Comparison of ENCODE assay signal across 2 cellular contexts in genomic region chr1:155001688-155002474, GRCh38.
TF ChIP-seq lines count a peak whose summit lies in the region.

No MANE protein-coding gene starts in this region.

TF ChIP-seq in A549, 52 proteins besides CTCF, POLR2A, EP300 and RAD21 (continued from another document):
- TF ChIP-seq PBX3 (IDR thresholded peaks at IDR 0.05), result peak; percentile 84
- TF ChIP-seq RARB (CRISPR knock-in tag; IDR thresholded peaks at IDR 0.05), result no peak
- no peak for TF ChIP-seq CBX2 (IDR thresholded peaks at IDR 0.05; ENCODE audit: borderline replicate concordance, low read depth)
- TF ChIP-seq KDM5A (IDR thresholded peaks at IDR 0.05), result peak; percentile 63; the same call in 1 of the 2 replicates
- no peak for TF ChIP-seq MAZ (IDR thresholded peaks at IDR 0.05; ENCODE audit: borderline replicate concordance, low read depth, low read length)
- TF ChIP-seq BHLHE40 (IDR thresholded peaks at IDR 0.05; ENCODE audit: low read depth, low read length), result peak; percentile 86
- TF ChIP-seq ELK1 (IDR thresholded peaks at IDR 0.05; ENCODE audit: low read depth, low read length), result no peak
- no peak for TF ChIP-seq RNF2 (IDR thresholded peaks at IDR 0.05; ENCODE audit: borderline replicate concordance, low read depth)
- no peak for TF ChIP-seq KDM1A (IDR thresholded peaks at IDR 0.05; ENCODE audit: low read depth)
- TF ChIP-seq FOSB (CRISPR knock-in tag; IDR thresholded peaks at IDR 0.05), result no peak
- no peak for TF ChIP-seq ESRRA (IDR thresholded peaks at IDR 0.05; ENCODE audit: borderline replicate concordance, low read length)
- peak; percentile 51 for TF ChIP-seq MAX (IDR thresholded peaks at IDR 0.05)
- no peak for TF ChIP-seq NFE2L2 (conservative IDR thresholded peaks at IDR 0.05; ENCODE audit: low read length)
- no peak for TF ChIP-seq FOSL2 (IDR thresholded peaks at IDR 0.05)
- 0 out of 2 replicates have a peak, but pooled peaks have one; percentile 2 for TF ChIP-seq FOSL2 (CRISPR knock-in tag; IDR thresholded peaks at IDR 0.05)
- peak; percentile 32; the same call in 2 of the 3 replicates for TF ChIP-seq SMC3 (IDR thresholded peaks at IDR 0.05)
- no peak for TF ChIP-seq POLR2AphosphoS2 (conservative IDR thresholded peaks at IDR 0.05; ENCODE audit: low read length)
- TF ChIP-seq HEYL (CRISPR knock-in tag; IDR thresholded peaks at IDR 0.05), result no peak

TF ChIP-seq in WTC11, 78 proteins besides CTCF, POLR2A, EP300 and RAD21 (continued from another document and continues in another):
- TF ChIP-seq ZNF138 (CRISPR knock-in tag; conservative IDR thresholded peaks at IDR 0.05) (no peak), E2F1 (CRISPR knock-in tag; IDR thresholded peaks at IDR 0.05) (no peak), JAZF1 (CRISPR knock-in tag; IDR thresholded peaks at IDR 0.05) (no peak), ZNF281 (CRISPR knock-in tag; IDR thresholded peaks at IDR 0.05) (0 out of 2 replicates have a peak, but pooled peaks have one; percentile 17), ZNF263 (CRISPR knock-in tag; IDR thresholded peaks at IDR 0.05; ENCODE audit: low read depth) (no peak), ZSCAN18 (CRISPR knock-in tag; IDR thresholded peaks at IDR 0.05) (no peak), IRF1 (CRISPR knock-in tag; IDR thresholded peaks at IDR 0.05) (no peak), ZNF532 (CRISPR knock-in tag; IDR thresholded peaks at IDR 0.05; ENCODE audit: borderline replicate concordance) (no peak), GTF2I (CRISPR knock-in tag; conservative IDR thresholded peaks at IDR 0.05) (no peak), MAX (CRISPR knock-in tag; IDR thresholded peaks at IDR 0.05) (no peak), ZMAT4 (CRISPR knock-in tag; IDR thresholded peaks at IDR 0.05) (no peak), PRRX2 (CRISPR knock-in tag; IDR thresholded peaks at IDR 0.05) (no peak), ZNF671 (CRISPR knock-in tag; IDR thresholded peaks at IDR 0.05) (no peak), TP53 (CRISPR knock-in tag; IDR thresholded peaks at IDR 0.05) (no peak), ELF4 (CRISPR knock-in tag; IDR thresholded peaks at IDR 0.05; ENCODE audit: low read depth) (no peak), SOX15 (CRISPR knock-in tag; IDR thresholded peaks at IDR 0.05) (no peak), GRHL2 (CRISPR knock-in tag; IDR thresholded peaks at IDR 0.05; ENCODE audit: insufficient replicate concordance, severe bottlenecking) (no peak), CDX4 (CRISPR knock-in tag; IDR thresholded peaks at IDR 0.05; ENCODE audit: borderline replicate concordance) (no peak), ATF2 (CRISPR knock-in tag; IDR thresholded peaks at IDR 0.05; ENCODE audit: borderline replicate concordance, low read depth) (no peak), SP1 (CRISPR knock-in tag; conservative IDR thresholded peaks at IDR 0.05) (peak; percentile 95), IRF2 (CRISPR knock-in tag; IDR thresholded peaks at IDR 0.05; ENCODE audit: borderline replicate concordance, low read depth) (no peak), ARID4B (CRISPR knock-in tag; IDR thresholded peaks at IDR 0.05; ENCODE audit: borderline replicate concordance) (no peak; the same call in 1 of the 2 replicates), ZNF121 (CRISPR knock-in tag; IDR thresholded peaks at IDR 0.05) (no peak), TEAD1 (CRISPR knock-in tag; IDR thresholded peaks at IDR 0.05) (no peak), MYBL2 (CRISPR knock-in tag; IDR thresholded peaks at IDR 0.05) (no peak), ZNF219 (CRISPR knock-in tag; IDR thresholded peaks at IDR 0.05; ENCODE audit: borderline replicate concordance) (0 out of 2 replicates have a peak, but pooled peaks have one; percentile 67)
